10 cellular contexts compared by ENCODE assay signal in genomic region chr10:99536400-99537254, GRCh38. TPM values are rescaled to one million over a fixed set of nuclear protein-coding genes. Genes with fewer than 3 reads are reported as not detected.
A peak's percentile ranks its signal among the peaks of the same experiment; 100 is the strongest.
DNase-seq lines count a peak whose midpoint lies in the region; ATAC-seq lines count a peak whose summit lies in the region.
"Had no signal": no experiment of that assay in that cellular context is flagged by ENCODE, and none has a peak within 500 bp of the region (broad histone marks: within the 10 kb centered on the region; RNA-seq: fewer than 3 reads in every experiment).

No MANE protein-coding gene starts in this region.

- H3K14ac ChIP-seq in neuronal stem cell (ENCODE audit: low read length) = no peak overlapping the region

- H3K9me3 Mint-ChIP-seq in IgD-negative memory B cell = peaks cover 0 to 10% (median 7%) of the 10 kb centered on the region in 3 donors

- H2BK120ac ChIP-seq in neuronal stem cell (ENCODE audit: low read depth, low read length) = no peak overlapping the region

- peaks cover 76% of the 10 kb centered on the region for H3K27me3 Mint-ChIP-seq in IgD-negative memory B cell

- H3K4me1 ChIP-seq in esophagus (ENCODE audit: control insufficient read depth in 2 of 2, insufficient read depth in 2 of 2, low read length in 1 of 2) = peaks cover 10 to 23% of the 10 kb centered on the region in 2 donors
- peaks cover 15 to 16% of the 10 kb centered on the region in 2 donors for H3K4me1 ChIP-seq in neuronal stem cell (ENCODE audit: control insufficient read depth in 2 of 2, insufficient read depth in 1 of 2, low read depth in 1 of 2, low read length in 2 of 2)

- no peak overlapping the region for H3K4ac ChIP-seq in neuronal stem cell (ENCODE audit: low read length)

- peaks cover 0 to 12% of the 10 kb centered on the region in 2 donors for H3K9me3 ChIP-seq in esophagus (ENCODE audit: control insufficient read depth in 2 of 2, insufficient read depth in 1 of 2, low read depth in 1 of 2, low read length in 1 of 2)
- peaks cover 6 to 10% of the 10 kb centered on the region in 2 donors for H3K9me3 ChIP-seq in neuronal stem cell (replicated peaks in 1 of 2; ENCODE audit: control insufficient read depth in 2 of 2, insufficient read depth in 1 of 2, low read depth in 1 of 2, low read length in 2 of 2)
- H3K9me3 ChIP-seq in MG63 = no peaks in the 10 kb centered on the region

- peaks cover 24 to 31% (median 30%) of the 10 kb centered on the region in 3 donors for H3K4me1 Mint-ChIP-seq in IgD-negative memory B cell

- H3K18ac ChIP-seq in neuronal stem cell (ENCODE audit: low read length) = peak overlapping the region; percentile 90

- H3K4me2 ChIP-seq in neuronal stem cell (ENCODE audit: insufficient read depth, low read length, poor library complexity, severe bottlenecking) = peak overlapping the region; percentile 86

- H3K79me1 ChIP-seq in neuronal stem cell (ENCODE audit: low read depth, low read length) = no peaks in the 10 kb centered on the region

- H2AK5ac ChIP-seq in neuronal stem cell (ENCODE audit: low read depth, low read length) = no peak overlapping the region

- peak overlapping the region; percentile 80 for H2BK5ac ChIP-seq in neuronal stem cell (ENCODE audit: low read length)

- H3K27ac Mint-ChIP-seq in IgD-negative memory B cell = peak overlapping the region in 2 of 3 donors; percentile 8 to 26

- H2BK12ac ChIP-seq in neuronal stem cell (ENCODE audit: low read length) = no peak overlapping the region

- H3K9ac ChIP-seq in neuronal stem cell (ENCODE audit: low read depth, low read length, poor library complexity) = no peak overlapping the region

- H3K36me3 ChIP-seq in esophagus (ENCODE audit: control insufficient read depth in 2 of 2, insufficient read depth in 2 of 2, low read length in 1 of 2) (no peaks in the 10 kb centered on the region), neuronal stem cell (replicated peaks in 1 of 2; ENCODE audit: control insufficient read depth in 2 of 2, insufficient read depth in 2 of 2, low read length in 2 of 2) (no peaks in the 10 kb centered on the region), MG63 (no peaks in the 10 kb centered on the region)

- DNase-seq in DMS53 (lab: John Stamatoyannopoulos, UW) = peak; percentile 78
- DNase-seq in neuronal stem cell (ENCODE audit: low spot score) = peak; percentile 81
- DNase-seq in MG63 = no peak
- no peak for DNase-seq in anterior cingulate cortex (lab: John Stamatoyannopoulos, UW)
- no peak for DNase-seq in superior temporal gyrus (ENCODE audit: extremely low spot score)
- DNase-seq: NCI-H2107 had no signal

- 10 to 17% methylated on average over 53 of the region's 53 CpGs for WGBS in esophagus, 2 donors
- no CpG with 5 or more reads among the region's 53 CpGs for WGBS in neuronal stem cell (ENCODE audit: extremely low coverage in 2 of 2, insufficient read length in 2 of 2, insufficient replicate concordance in 1 of 2), 2 donors

- H3K23ac ChIP-seq in neuronal stem cell (ENCODE audit: low read depth, low read length, poor library complexity) = no peak overlapping the region

- H4K91ac ChIP-seq in neuronal stem cell (ENCODE audit: low read depth, low read length, poor library complexity) = no peak overlapping the region

- H3K27me3 ChIP-seq in esophagus (ENCODE audit: control insufficient read depth in 1 of 2, insufficient read depth in 2 of 2, low read length in 2 of 2) (peaks cover 24 to 52% of the 10 kb centered on the region in 2 donors), neuronal stem cell (ENCODE audit: control insufficient read depth in 3 of 3, insufficient read depth in 3 of 3, low read depth in 1 of 3, low read length in 3 of 3) (peaks cover 58 to 98% (median 97%) of the 10 kb centered on the region in 3 experiments), MG63 (peaks cover 11% of the 10 kb centered on the region; the same call in 1 of the 2 replicates)

- H2AFZ ChIP-seq in neuronal stem cell (ENCODE audit: low read length) = peak overlapping the region; percentile 92

- H3K36me3 Mint-ChIP-seq in IgD-negative memory B cell = peaks cover 1% of the 10 kb centered on the region

- H3K4me3 ChIP-seq in esophagus (ENCODE audit: low read depth in 1 of 2, low read length in 2 of 2) (peak overlapping the region; percentile 21), neuronal stem cell (ENCODE audit: low read length in 2 of 2) (peak overlapping the region; percentile 33 to 44), MG63 (no peak overlapping the region)

- no peak overlapping the region for H4K8ac ChIP-seq in neuronal stem cell (ENCODE audit: low read depth, low read length)

- H3K27ac ChIP-seq in esophagus (ENCODE audit: low read depth in 2 of 2, low read length in 1 of 2) (no peak overlapping the region), neuronal stem cell (replicated peaks; ENCODE audit: low read length) (no peak overlapping the region)

- no peak for ATAC-seq in GM18873 (IDR thresholded peaks at IDR 0.05; ENCODE audit: low FRiP score, unreplicated experiment)

- peak overlapping the region; percentile 21 for H2BK15ac ChIP-seq in neuronal stem cell (ENCODE audit: low read length)

- H3K4me3 Mint-ChIP-seq in IgD-negative memory B cell = peak overlapping the region; percentile 44 to 85 (median 64)

RNA-seq across cellular contexts. Expression of gene NKX2-3, which starts 3.9 kb away (rescaled TPM):
- not detected for polyA plus RNA-seq in IgD-negative memory B cell
- polyA plus RNA-seq in esophagus = 1 to 10 TPM in 1 of 2 donors, under 1 TPM in 1; 0.14 to 1.1 TPM
- 0.01 TPM for polyA plus RNA-seq in neuronal stem cell (2013, experiment 1 of 2)
- polyA plus RNA-seq in neuronal stem cell (2013, experiment 2 of 2) = not detected
- total RNA-seq in MG63 (2014; rRNA removed; shearing (Covaris generic); ENCODE audit: low replicate concordance) = 0.46 TPM in 1 of 2 replicates, not detected in the other
- total RNA-seq: mononuclear cell had no signal

Comparison
In these comparisons a context has a peak if more than half of its experiments do, and no peak if none do; other contexts are left out.
1. DNase-seq: peak in DMS53 (single experiment) and neuronal stem cell (single experiment); none in MG63 (single experiment), anterior cingulate cortex (0 of 58) and superior temporal gyrus (single experiment).